ENCODE assay signal across 8 cellular contexts in the genomic region with DNA sequence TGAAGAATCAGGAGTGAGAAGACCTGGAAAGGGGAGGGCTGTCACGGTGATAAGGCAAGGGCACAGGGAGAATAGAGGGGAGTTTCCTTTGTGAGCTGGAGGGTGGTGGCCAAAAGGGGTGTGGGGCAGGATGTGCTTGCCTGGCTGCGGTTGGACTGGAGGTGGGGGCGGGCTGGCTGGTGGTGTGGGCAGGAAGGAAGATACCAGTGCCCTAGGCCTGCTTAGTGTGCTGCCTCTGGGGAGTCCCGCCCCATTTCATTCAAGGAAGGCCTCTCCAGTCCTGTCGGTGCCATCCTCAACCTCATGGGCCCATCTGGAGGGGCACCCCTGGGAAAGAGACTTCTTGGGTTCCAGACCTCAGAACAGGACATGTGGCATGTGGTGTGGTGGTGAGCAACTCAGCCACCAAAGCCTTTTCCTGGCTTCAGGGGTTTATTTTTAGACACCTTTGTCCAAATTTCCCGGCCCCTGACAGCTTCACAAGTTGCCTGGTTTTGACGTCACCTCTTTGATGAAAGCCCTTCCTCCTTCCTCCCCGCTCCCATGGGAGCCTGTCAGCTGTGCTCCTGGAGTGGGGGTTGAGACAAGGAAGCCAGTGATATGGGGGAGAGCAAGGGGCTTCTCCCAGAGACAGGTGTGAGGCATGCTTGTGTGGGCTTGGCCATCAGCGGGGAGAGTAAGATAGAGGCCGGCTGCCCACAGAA. TPM values are rescaled to one million over a fixed set of nuclear protein-coding genes. Genes with fewer than 3 reads are reported as not detected.
DNase-seq lines count a peak whose midpoint lies in the region; ATAC-seq, FAIRE-seq and TF ChIP-seq lines count a peak whose summit lies in the region.

No MANE protein-coding gene starts in this region.

- H3K4me1 ChIP-seq in K562 (replicated peaks in 1 of 2; ENCODE audit: control insufficient read depth in 2 of 2, insufficient read depth in 2 of 2, low read length in 2 of 2) (peaks cover 18 to 25% of the 10 kb centered on the region in 2 experiments), mesenchymal stem cell (ENCODE audit: control insufficient read depth, insufficient read depth, low read depth, low read length) (peaks cover 4% of the 10 kb centered on the region)

- H3K18ac ChIP-seq in mesenchymal stem cell (ENCODE audit: low read depth in 1 of 2, low read length in 2 of 2) = no peak overlapping the region

- no peaks in the 10 kb centered on the region for H3K27me3 Mint-ChIP-seq in stimulated activated memory B cell treated with anti-CD40 and anti-IgM and Interleukin-4, amounts not matched to agents 10 μg/mL and 1 μg/mL and 100 μg/mL, for 72 hours

- H3K14ac ChIP-seq in mesenchymal stem cell (ENCODE audit: low read length in 2 of 2) = no peak overlapping the region

- no peaks in the 10 kb centered on the region; the same call in none of the 3 replicates for H3K79me2 ChIP-seq in K562 (ENCODE audit: control insufficient read depth, insufficient read depth, low read length)

- peaks cover 47% of the 10 kb centered on the region for H3K79me1 ChIP-seq in mesenchymal stem cell (replicated peaks; ENCODE audit: low read length, poor library complexity, severe bottlenecking)

- no peak overlapping the region for H3K23ac ChIP-seq in mesenchymal stem cell (ENCODE audit: low read length in 2 of 2)

- peak; percentile 36 for ATAC-seq in HG03039 (IDR thresholded peaks at IDR 0.05; ENCODE audit: unreplicated experiment)
- ATAC-seq in K562 = no peak
- ATAC-seq in stimulated activated memory B cell treated with anti-CD40 and anti-IgM and Interleukin-4, amounts not matched to agents 10 μg/mL and 1 μg/mL and 100 μg/mL, for 72 hours = peak; percentile 92
- ATAC-seq in GM18858 (IDR thresholded peaks at IDR 0.05; ENCODE audit: unreplicated experiment) = no peak
- no peak for ATAC-seq in GM18861 (IDR thresholded peaks at IDR 0.05; ENCODE audit: unreplicated experiment)

- WGBS in K562 (ENCODE audit: insufficient coverage, low coverage, missing lambda C conversion rate) = 67% methylated on average over 3 of the region's 10 CpGs
- 85% methylated on average over 10 of the region's 10 CpGs for WGBS in mesenchymal stem cell

- no peak for TF ChIP-seq RAD21 in K562 (CRISPR knock-in tag; conservative IDR thresholded peaks at IDR 0.05 in 1 of 2, IDR thresholded peaks at IDR 0.05 in 1 of 2)

- H3K4me3 ChIP-seq in K562 (no peak overlapping the region), mesenchymal stem cell (ENCODE audit: insufficient read depth in 1 of 2, low read depth in 1 of 2, low read length in 2 of 2) (no peak overlapping the region)

- H4K20me1 ChIP-seq in K562 (replicated peaks; ENCODE audit: control insufficient read depth, insufficient read depth, low read length) = 0 out of 2 replicates have a peak, but pooled peaks cover 6% of the 10 kb centered on the region

- BruUV-seq in K562 (replicated peaks; lab: Mats Ljungman, UMichigan) = no TSS peak

- H2AFZ ChIP-seq in K562 (ENCODE audit: low read depth, low read length) (no peak overlapping the region), mesenchymal stem cell (ENCODE audit: low read depth, low read length) (no peak overlapping the region)

- peak; percentile 91 for DNase-seq in GDM1 (lab: John Stamatoyannopoulos, UW)
- DNase-seq in UCSD-AML1 (lab: John Stamatoyannopoulos, UW; ENCODE audit: unreplicated experiment) = peak; percentile 93
- peak; percentile 43 to 54 (median 44) for DNase-seq in K562 (ENCODE audit: extremely low read depth in 1 of 4, low spot score in 3 of 4)
- DNase-seq in mesenchymal stem cell = peak; percentile 7

- no peak overlapping the region for H2BK12ac ChIP-seq in mesenchymal stem cell (ENCODE audit: low read length in 2 of 2)

- H2BK120ac ChIP-seq in mesenchymal stem cell (ENCODE audit: low read depth, low read length) = no peak overlapping the region

- peak overlapping the region; percentile 45 for H3K4me3 Mint-ChIP-seq in stimulated activated memory B cell treated with anti-CD40 and anti-IgM and Interleukin-4, amounts not matched to agents 10 μg/mL and 1 μg/mL and 100 μg/mL, for 72 hours

- peaks cover 51% of the 10 kb centered on the region; the same call in 2 of the 3 replicates for H3K36me3 ChIP-seq in K562 (ENCODE audit: control insufficient read depth, insufficient read depth, low read length)
- peaks cover 73 to 80% of the 10 kb centered on the region in 2 experiments for H3K36me3 ChIP-seq in mesenchymal stem cell (ENCODE audit: control insufficient read depth in 1 of 2, insufficient read depth in 2 of 2, low read depth in 1 of 2, low read length in 2 of 2)

- peaks cover 67% of the 10 kb centered on the region for H3K36me3 Mint-ChIP-seq in stimulated activated memory B cell treated with anti-CD40 and anti-IgM and Interleukin-4, amounts not matched to agents 10 μg/mL and 1 μg/mL and 100 μg/mL, for 72 hours

- H3K9me3 ChIP-seq in K562 (replicated peaks; ENCODE audit: control insufficient read depth, insufficient read depth, low read depth, low read length) (no peaks in the 10 kb centered on the region), mesenchymal stem cell (ENCODE audit: control insufficient read depth, low read length) (no peaks in the 10 kb centered on the region)

- H2BK5ac ChIP-seq in mesenchymal stem cell (ENCODE audit: low read depth, low read length, poor library complexity, severe bottlenecking) = no peak overlapping the region

- H2BK15ac ChIP-seq in mesenchymal stem cell (ENCODE audit: low read depth, poor library complexity, severe bottlenecking) = no peak overlapping the region

- peak overlapping the region; percentile 79 for H3K27ac Mint-ChIP-seq in stimulated activated memory B cell treated with anti-CD40 and anti-IgM and Interleukin-4, amounts not matched to agents 10 μg/mL and 1 μg/mL and 100 μg/mL, for 72 hours

- H3K9me3 Mint-ChIP-seq in stimulated activated memory B cell treated with anti-CD40 and anti-IgM and Interleukin-4, amounts not matched to agents 10 μg/mL and 1 μg/mL and 100 μg/mL, for 72 hours = no peaks in the 10 kb centered on the region

- in situ Hi-C loops in K562 (cut with MboI) = loop anchor here (25.0 kb wide), 1 partner anchor 1049 kb away; no protein-coding TSS in a partner anchor

- H3K27me3 ChIP-seq in K562 (ENCODE audit: control insufficient read depth in 2 of 2, insufficient read depth in 2 of 2, low read length in 2 of 2) = no peaks in the 10 kb centered on the region
- no peaks in the 10 kb centered on the region for H3K27me3 ChIP-seq in mesenchymal stem cell (ENCODE audit: control insufficient read depth in 1 of 2, insufficient read depth in 1 of 2, low read length in 2 of 2)

- H4K8ac ChIP-seq in mesenchymal stem cell (ENCODE audit: low read length) = no peak overlapping the region

- no peak overlapping the region for H2AK5ac ChIP-seq in mesenchymal stem cell (ENCODE audit: low read length, severe bottlenecking)

- TF ChIP-seq POLR2A in K562 (conservative IDR thresholded peaks at IDR 0.05) = no peak

- no peak overlapping the region for H3K9ac ChIP-seq in K562 (ENCODE audit: insufficient read depth in 1 of 2, low read depth in 2 of 2, low read length in 2 of 2)
- no peak overlapping the region for H3K9ac ChIP-seq in mesenchymal stem cell (ENCODE audit: low read length)

- no peak overlapping the region for H3K4ac ChIP-seq in mesenchymal stem cell (ENCODE audit: low read depth in 1 of 2, low read length in 2 of 2)

- TF ChIP-seq EP300 in K562 (IDR thresholded peaks at IDR 0.05; ENCODE audit: low read length) = no peak

- H4K91ac ChIP-seq in mesenchymal stem cell (ENCODE audit: low read length) = no peak overlapping the region

- intact Hi-C loops in K562 (cut with micrococcal nuclease) = no loop called here

- no peak overlapping the region for H3K27ac ChIP-seq in K562 (ENCODE audit: extremely low read depth, low read depth, low read length)
- H3K27ac ChIP-seq in mesenchymal stem cell (ENCODE audit: low read length, poor library complexity, severe bottlenecking) = no peak overlapping the region

- peaks cover 7% of the 10 kb centered on the region for H3K9me1 ChIP-seq in K562 (ENCODE audit: control insufficient read depth, insufficient read depth, low read length)

- peaks cover 54% of the 10 kb centered on the region for H3K4me1 Mint-ChIP-seq in stimulated activated memory B cell treated with anti-CD40 and anti-IgM and Interleukin-4, amounts not matched to agents 10 μg/mL and 1 μg/mL and 100 μg/mL, for 72 hours

- H3K4me2 ChIP-seq in K562 (ENCODE audit: insufficient read depth, low read length) = no peak overlapping the region
- no peak overlapping the region for H3K4me2 ChIP-seq in mesenchymal stem cell (ENCODE audit: low read length, poor library complexity, severe bottlenecking)

- POLR2A ChIA-PET in K562 (lab: Yijun Ruan, JAX) = no interaction called here

- CTCF ChIA-PET in K562 (lab: Yijun Ruan, JAX; ENCODE audit: low intra/inter-chr PET ratio) = no interaction called here

- TF ChIP-seq CTCF in K562 (IDR thresholded peaks at IDR 0.05 in 2 of 3, conservative IDR thresholded peaks at IDR 0.05 in 1 of 3; ENCODE audit: insufficient read depth in 2 of 3, low read depth in 1 of 3, low read length in 3 of 3) = no peak

- FAIRE-seq in K562 (lab: Jason Lieb, UNC) = no peak

RNA-seq across cellular contexts. Expression of a gene that starts 15.6 kb away (rescaled TPM):
- total RNA-seq in K562 (2011; cell fraction: chromatin; rRNA removed; ENCODE audit: low replicate concordance) = 12.5 and 39.2 TPM in 2 replicates
- total RNA-seq in K562 (2011; cell fraction: nucleolus; rRNA removed) = 61.0 and 67.0 TPM in 2 replicates
- 35.3 and 41.1 TPM in 2 replicates for total RNA-seq in K562 (2011; cell fraction: nucleoplasm; rRNA removed)
- total RNA-seq in K562 (2014; rRNA removed) = 31.0 and 42.5 TPM in 2 replicates
- 19.8 and 25.4 TPM in 2 replicates for total RNA-seq in K562 (2014; rRNA removed; fragmentation: Illumina TruSeq; extraction: Trizol)
- total RNA-seq in K562 (2015; rRNA removed; fragmentation: Illumina TruSeq; extraction: Trizol) = 31.3 and 34.7 TPM in 2 replicates
- total RNA-seq in K562 (2021) = 29.5 and 32.1 TPM in 2 replicates
- polyA plus RNA-seq in K562 (2011; rRNA removed) = 31.3 and 35.8 TPM in 2 replicates
- polyA plus RNA-seq in K562 (2011; cell fraction: cytosol; rRNA removed) = 83.8 and 104 TPM in 2 replicates
- 35.5 and 49.7 TPM in 2 replicates for polyA plus RNA-seq in K562 (2011; cell fraction: nucleus; rRNA removed)
- 26.9 and 37.0 TPM in 2 replicates for polyA plus RNA-seq in K562 (2012)
- polyA plus RNA-seq in K562 (2014; fragmentation: Illumina TruSeq; extraction: Trizol) = 44.4 and 47.0 TPM in 2 replicates
- 10 to 100 TPM in 1 of 2 experiments, 1 to 10 TPM in 1; 4.1 to 20.2 TPM for polyA plus RNA-seq in K562 (2014; fragmentation: Nextera tagmentation; extraction: Ambion mirVana)
- polyA plus RNA-seq in K562 (2014; rRNA removed) = 30.1 and 34.9 TPM in 2 replicates
- 35.9 and 38.8 TPM in 2 replicates for polyA minus RNA-seq in K562 (2011; rRNA and poly(A)+ RNA removed)
- 16.5 and 17.7 TPM in 2 replicates for polyA minus RNA-seq in K562 (2011; cell fraction: cytosol; rRNA and poly(A)+ RNA removed)
- 12.3 and 17.1 TPM in 2 replicates for polyA minus RNA-seq in K562 (2011; cell fraction: nucleus; rRNA and poly(A)+ RNA removed)
- polyA plus RNA-seq in mesenchymal stem cell (2013, experiment 1 of 2) = 36.8 TPM
- polyA plus RNA-seq in mesenchymal stem cell (2013, experiment 2 of 2) = 37.3 TPM

RNA-seq across cellular contexts. Expression of a gene that starts 20.2 kb away (rescaled TPM):
- total RNA-seq in K562 (2011; cell fraction: chromatin; rRNA removed; ENCODE audit: low replicate concordance) = 0.14 TPM in 1 of 2 replicates, not detected in the other
- total RNA-seq in K562 (2011; cell fraction: nucleolus; rRNA removed) = 0.33 TPM in 1 of 2 replicates, not detected in the other
- total RNA-seq in K562 (2011; cell fraction: nucleoplasm; rRNA removed) = 0.07 and 0.15 TPM in 2 replicates
- total RNA-seq in K562 (2014; rRNA removed) (not detected in 2 replicates), K562 (2014; rRNA removed; fragmentation: Illumina TruSeq; extraction: Trizol) (not detected in 2 replicates), K562 (2015; rRNA removed; fragmentation: Illumina TruSeq; extraction: Trizol) (not detected in 2 replicates), K562 (2021) (not detected in 2 replicates)
- polyA plus RNA-seq in K562 (2011; rRNA removed) (not detected in 2 replicates), K562 (2014; fragmentation: Illumina TruSeq; extraction: Trizol) (not detected in 2 replicates), K562 (2014; fragmentation: Nextera tagmentation; extraction: Ambion mirVana) (not detected), K562 (2014; rRNA removed) (not detected in 2 replicates)
- not detected in 2 replicates for polyA plus RNA-seq in K562 (2011; cell fraction: cytosol; rRNA removed)
- not detected in 2 replicates for polyA plus RNA-seq in K562 (2011; cell fraction: nucleus; rRNA removed)
- not detected in 2 replicates for polyA plus RNA-seq in K562 (2012)
- polyA minus RNA-seq in K562 (2011; rRNA and poly(A)+ RNA removed) = not detected in 2 replicates
- not detected in 2 replicates for polyA minus RNA-seq in K562 (2011; cell fraction: cytosol; rRNA and poly(A)+ RNA removed)
- polyA minus RNA-seq in K562 (2011; cell fraction: nucleus; rRNA and poly(A)+ RNA removed) = 0.13 TPM in 1 of 2 replicates, not detected in the other
- 0.01 TPM for polyA plus RNA-seq in mesenchymal stem cell (2013, experiment 1 of 2)
- polyA plus RNA-seq in mesenchymal stem cell (2013, experiment 2 of 2) = 0.04 TPM

Comparison
In these comparisons a context has a peak if more than half of its experiments do, and no peak if none do; other contexts are left out.
1. DNase-seq: peak in every context shown above with its lines; median percentile 93 in UCSD-AML1; 91 in GDM1; 44 in K562; 7 in mesenchymal stem cell.
2. ATAC-seq: peak in HG03039 (single experiment) and stimulated activated memory B cell treated with anti-CD40 and anti-IgM and Interleukin-4, amounts not matched to agents 10 μg/mL and 1 μg/mL and 100 μg/mL, for 72 hours (single experiment); none in K562 (single experiment), GM18858 (single experiment) and GM18861 (single experiment).